ENCODE assay signal across 1 cellular context in the genomic region with DNA sequence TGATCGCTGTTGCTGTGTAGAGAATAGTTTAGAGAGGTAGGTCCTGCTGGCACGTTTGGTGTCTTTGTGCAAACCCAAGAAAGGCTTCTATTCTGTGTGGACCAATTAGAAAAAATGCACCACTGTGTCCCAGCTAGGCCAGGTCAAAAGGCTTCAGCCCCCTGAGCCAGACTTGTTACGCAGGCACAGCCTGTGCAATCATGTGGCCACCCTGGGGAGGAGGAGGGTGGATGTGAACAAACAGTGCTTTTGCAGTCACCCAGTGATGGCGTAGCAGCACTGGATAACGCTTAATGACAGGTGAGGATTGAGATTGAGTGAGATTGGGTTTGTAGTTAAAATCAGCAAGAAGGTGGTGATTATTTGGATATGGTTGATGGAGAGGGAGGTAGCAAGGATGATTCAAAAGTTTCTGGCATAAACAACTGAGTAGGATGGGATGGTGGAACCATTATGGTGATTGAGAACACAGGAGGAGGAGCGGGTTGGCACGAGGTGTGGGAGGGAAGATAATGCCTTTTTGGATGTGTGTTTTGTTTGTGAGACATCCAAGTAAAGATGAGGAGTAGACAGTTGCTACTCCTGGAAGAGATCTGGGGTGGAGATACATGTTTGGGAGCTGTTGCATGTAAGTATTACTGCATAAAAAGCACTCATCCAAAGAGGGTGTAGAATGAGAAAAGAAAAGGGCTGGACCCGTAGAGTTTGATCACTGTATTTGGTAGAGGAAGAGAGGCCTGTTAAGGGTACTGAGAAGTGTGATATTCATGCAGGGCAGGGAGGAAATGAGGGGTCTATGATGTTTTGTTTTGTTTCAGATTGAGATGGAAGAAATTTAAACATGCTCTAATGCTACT.
TF ChIP-seq lines count a peak whose summit lies in the region.

No MANE protein-coding gene starts in this region.

TF ChIP-seq in GM23338, 12 proteins besides CTCF, POLR2A, EP300 and RAD21 (continued from another document):
- TF ChIP-seq, protein P1, sequence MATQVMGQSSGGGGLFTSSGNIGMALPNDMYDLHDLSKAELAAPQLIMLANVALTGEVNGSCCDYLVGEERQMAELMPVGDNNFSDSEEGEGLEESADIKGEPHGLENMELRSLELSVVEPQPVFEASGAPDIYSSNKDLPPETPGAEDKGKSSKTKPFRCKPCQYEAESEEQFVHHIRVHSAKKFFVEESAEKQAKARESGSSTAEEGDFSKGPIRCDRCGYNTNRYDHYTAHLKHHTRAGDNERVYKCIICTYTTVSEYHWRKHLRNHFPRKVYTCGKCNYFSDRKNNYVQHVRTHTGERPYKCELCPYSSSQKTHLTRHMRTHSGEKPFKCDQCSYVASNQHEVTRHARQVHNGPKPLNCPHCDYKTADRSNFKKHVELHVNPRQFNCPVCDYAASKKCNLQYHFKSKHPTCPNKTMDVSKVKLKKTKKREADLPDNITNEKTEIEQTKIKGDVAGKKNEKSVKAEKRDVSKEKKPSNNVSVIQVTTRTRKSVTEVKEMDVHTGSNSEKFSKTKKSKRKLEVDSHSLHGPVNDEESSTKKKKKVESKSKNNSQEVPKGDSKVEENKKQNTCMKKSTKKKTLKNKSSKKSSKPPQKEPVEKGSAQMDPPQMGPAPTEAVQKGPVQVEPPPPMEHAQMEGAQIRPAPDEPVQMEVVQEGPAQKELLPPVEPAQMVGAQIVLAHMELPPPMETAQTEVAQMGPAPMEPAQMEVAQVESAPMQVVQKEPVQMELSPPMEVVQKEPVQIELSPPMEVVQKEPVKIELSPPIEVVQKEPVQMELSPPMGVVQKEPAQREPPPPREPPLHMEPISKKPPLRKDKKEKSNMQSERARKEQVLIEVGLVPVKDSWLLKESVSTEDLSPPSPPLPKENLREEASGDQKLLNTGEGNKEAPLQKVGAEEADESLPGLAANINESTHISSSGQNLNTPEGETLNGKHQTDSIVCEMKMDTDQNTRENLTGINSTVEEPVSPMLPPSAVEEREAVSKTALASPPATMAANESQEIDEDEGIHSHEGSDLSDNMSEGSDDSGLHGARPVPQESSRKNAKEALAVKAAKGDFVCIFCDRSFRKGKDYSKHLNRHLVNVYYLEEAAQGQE (IDR thresholded peaks at IDR 0.05; ENCODE audit: unreplicated experiment): no peak
- TF ChIP-seq STAT1 (IDR thresholded peaks at IDR 0.05; ENCODE audit: unreplicated experiment) (no peak), ZNF331 (CRISPR knock-in tag; IDR thresholded peaks at IDR 0.05; ENCODE audit: low read depth) (no peak), JUNB (IDR thresholded peaks at IDR 0.05; ENCODE audit: unreplicated experiment) (no peak), NANOG (IDR thresholded peaks at IDR 0.05; ENCODE audit: borderline replicate concordance) (no peak), EZH2phosphoT487 (IDR thresholded peaks at IDR 0.05; ENCODE audit: unreplicated experiment) (no peak), CREB1 (CRISPR knock-in tag; IDR thresholded peaks at IDR 0.05; ENCODE audit: low read depth) (no peak)
- TF ChIP-seq, protein P2, sequence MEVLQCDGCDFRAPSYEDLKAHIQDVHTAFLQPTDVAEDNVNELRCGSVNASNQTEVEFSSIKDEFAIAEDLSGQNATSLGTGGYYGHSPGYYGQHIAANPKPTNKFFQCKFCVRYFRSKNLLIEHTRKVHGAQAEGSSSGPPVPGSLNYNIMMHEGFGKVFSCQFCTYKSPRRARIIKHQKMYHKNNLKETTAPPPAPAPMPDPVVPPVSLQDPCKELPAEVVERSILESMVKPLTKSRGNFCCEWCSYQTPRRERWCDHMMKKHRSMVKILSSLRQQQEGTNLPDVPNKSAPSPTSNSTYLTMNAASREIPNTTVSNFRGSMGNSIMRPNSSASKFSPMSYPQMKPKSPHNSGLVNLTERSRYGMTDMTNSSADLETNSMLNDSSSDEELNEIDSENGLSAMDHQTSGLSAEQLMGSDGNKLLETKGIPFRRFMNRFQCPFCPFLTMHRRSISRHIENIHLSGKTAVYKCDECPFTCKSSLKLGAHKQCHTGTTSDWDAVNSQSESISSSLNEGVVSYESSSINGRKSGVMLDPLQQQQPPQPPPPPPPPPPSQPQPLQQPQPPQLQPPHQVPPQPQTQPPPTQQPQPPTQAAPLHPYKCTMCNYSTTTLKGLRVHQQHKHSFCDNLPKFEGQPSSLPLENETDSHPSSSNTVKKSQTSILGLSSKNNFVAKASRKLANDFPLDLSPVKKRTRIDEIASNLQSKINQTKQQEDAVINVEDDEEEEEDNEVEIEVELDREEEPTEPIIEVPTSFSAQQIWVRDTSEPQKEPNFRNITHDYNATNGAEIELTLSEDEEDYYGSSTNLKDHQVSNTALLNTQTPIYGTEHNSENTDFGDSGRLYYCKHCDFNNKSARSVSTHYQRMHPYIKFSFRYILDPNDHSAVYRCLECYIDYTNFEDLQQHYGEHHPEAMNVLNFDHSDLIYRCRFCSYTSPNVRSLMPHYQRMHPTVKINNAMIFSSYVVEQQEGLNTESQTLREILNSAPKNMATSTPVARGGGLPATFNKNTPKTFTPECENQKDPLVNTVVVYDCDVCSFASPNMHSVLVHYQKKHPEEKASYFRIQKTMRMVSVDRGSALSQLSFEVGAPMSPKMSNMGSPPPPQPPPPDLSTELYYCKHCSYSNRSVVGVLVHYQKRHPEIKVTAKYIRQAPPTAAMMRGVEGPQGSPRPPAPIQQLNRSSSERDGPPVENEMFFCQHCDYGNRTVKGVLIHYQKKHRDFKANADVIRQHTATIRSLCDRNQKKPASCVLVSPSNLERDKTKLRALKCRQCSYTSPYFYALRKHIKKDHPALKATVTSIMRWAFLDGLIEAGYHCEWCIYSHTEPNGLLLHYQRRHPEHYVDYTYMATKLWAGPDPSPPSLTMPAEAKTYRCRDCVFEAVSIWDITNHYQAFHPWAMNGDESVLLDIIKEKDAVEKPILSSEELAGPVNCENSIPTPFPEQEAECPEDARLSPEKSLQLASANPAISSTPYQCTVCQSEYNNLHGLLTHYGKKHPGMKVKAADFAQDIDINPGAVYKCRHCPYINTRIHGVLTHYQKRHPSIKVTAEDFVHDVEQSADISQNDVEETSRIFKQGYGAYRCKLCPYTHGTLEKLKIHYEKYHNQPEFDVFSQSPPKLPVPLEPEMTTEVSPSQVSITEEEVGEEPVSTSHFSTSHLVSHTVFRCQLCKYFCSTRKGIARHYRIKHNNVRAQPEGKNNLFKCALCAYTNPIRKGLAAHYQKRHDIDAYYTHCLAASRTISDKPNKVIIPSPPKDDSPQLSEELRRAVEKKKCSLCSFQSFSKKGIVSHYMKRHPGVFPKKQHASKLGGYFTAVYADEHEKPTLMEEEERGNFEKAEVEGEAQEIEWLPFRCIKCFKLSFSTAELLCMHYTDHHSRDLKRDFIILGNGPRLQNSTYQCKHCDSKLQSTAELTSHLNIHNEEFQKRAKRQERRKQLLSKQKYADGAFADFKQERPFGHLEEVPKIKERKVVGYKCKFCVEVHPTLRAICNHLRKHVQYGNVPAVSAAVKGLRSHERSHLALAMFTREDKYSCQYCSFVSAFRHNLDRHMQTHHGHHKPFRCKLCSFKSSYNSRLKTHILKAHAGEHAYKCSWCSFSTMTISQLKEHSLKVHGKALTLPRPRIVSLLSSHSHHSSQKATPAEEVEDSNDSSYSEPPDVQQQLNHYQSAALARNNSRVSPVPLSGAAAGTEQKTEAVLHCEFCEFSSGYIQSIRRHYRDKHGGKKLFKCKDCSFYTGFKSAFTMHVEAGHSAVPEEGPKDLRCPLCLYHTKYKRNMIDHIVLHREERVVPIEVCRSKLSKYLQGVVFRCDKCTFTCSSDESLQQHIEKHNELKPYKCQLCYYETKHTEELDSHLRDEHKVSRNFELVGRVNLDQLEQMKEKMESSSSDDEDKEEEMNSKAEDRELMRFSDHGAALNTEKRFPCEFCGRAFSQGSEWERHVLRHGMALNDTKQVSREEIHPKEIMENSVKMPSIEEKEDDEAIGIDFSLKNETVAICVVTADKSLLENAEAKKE (CRISPR knock-in tag; IDR thresholded peaks at IDR 0.05): no peak
TF ChIP-seq in GM23338: peak in this region for 0.
